Comparison of ENCODE assay signal across 15 cellular contexts in genomic region chr18:2994190-2994589, GRCh38. TPM values are rescaled to one million over a fixed set of nuclear protein-coding genes. Genes with fewer than 3 reads are reported as not detected.
DNase-seq lines count a peak whose midpoint lies in the region; ATAC-seq and TF ChIP-seq lines count a peak whose summit lies in the region.
"Had no signal": no experiment of that assay in that cellular context is flagged by ENCODE, and none has a peak within 500 bp of the region (broad histone marks: within the 10 kb centered on the region; RNA-seq: fewer than 3 reads in every experiment).

No MANE protein-coding gene starts in this region.

- no peak overlapping the region for H3K4me3 ChIP-seq in Loucy (ENCODE audit: low read length, poor library complexity, severe bottlenecking)
- H3K4me3 ChIP-seq: HAP-1 had no signal

- H4K20me1 ChIP-seq in Loucy (ENCODE audit: insufficient read depth, low read length, poor library complexity, severe bottlenecking): peaks cover 4% of the 10 kb centered on the region

- H3K27me3 Mint-ChIP-seq in activated T-cell treated with anti-CD3 and anti-CD28 coated beads, Interleukin-2, amount 50 U/mL, for 24 hours: no peaks in the 10 kb centered on the region
- no peaks in the 10 kb centered on the region for H3K27me3 Mint-ChIP-seq in activated T-cell treated with anti-CD3 and anti-CD28 coated beads, Interleukin-2, amount 50 U/mL, for 4 hours (ENCODE audit: low read depth)
- no peaks in the 10 kb centered on the region for H3K27me3 Mint-ChIP-seq in activated naive CD8-positive, alpha-beta T cell treated with anti-CD3 and anti-CD28 coated beads, Interleukin-2, amount 50 U/mL, for 24 hours
- no peaks in the 10 kb centered on the region for H3K27me3 Mint-ChIP-seq in progenitor cell of endocrine pancreas

- peaks cover 94% of the 10 kb centered on the region for H3K79me2 ChIP-seq in Loucy (ENCODE audit: insufficient read depth, low read length)

- H3K9me3 ChIP-seq in Loucy (ENCODE audit: insufficient read depth, low read depth, low read length): no peaks in the 10 kb centered on the region

- no peaks in the 10 kb centered on the region for H3K9me2 ChIP-seq in Loucy (replicated peaks; ENCODE audit: low read depth, low read length)

- peak overlapping the region; percentile 32 for H3K4me3 Mint-ChIP-seq in activated T-cell treated with anti-CD3 and anti-CD28 coated beads, Interleukin-2, amount 50 U/mL, for 24 hours
- H3K4me3 Mint-ChIP-seq in activated T-cell treated with anti-CD3 and anti-CD28 coated beads, Interleukin-2, amount 50 U/mL, for 4 hours: no peak overlapping the region
- no peak overlapping the region for H3K4me3 Mint-ChIP-seq in activated naive CD8-positive, alpha-beta T cell treated with anti-CD3 and anti-CD28 coated beads, Interleukin-2, amount 50 U/mL, for 24 hours
- peak overlapping the region; percentile 43 for H3K4me3 Mint-ChIP-seq in stimulated activated effector memory CD8-positive, alpha-beta T cell treated with anti-CD3 and anti-CD28 coated beads, Interleukin-12 subunit alpha, Interleukin-12 subunit beta, amount 100 ng/mL, for 72 hours
- H3K4me3 Mint-ChIP-seq in progenitor cell of endocrine pancreas (ENCODE audit: low read depth): no peak overlapping the region
- H3K4me3 Mint-ChIP-seq: natural killer cell had no signal

- H3K27ac Mint-ChIP-seq in activated T-cell treated with anti-CD3 and anti-CD28 coated beads, Interleukin-2, amount 50 U/mL, for 24 hours: peak overlapping the region; percentile 92
- H3K27ac Mint-ChIP-seq in activated naive CD8-positive, alpha-beta T cell treated with anti-CD3 and anti-CD28 coated beads, Interleukin-2, amount 50 U/mL, for 24 hours: peak overlapping the region; percentile 80
- peak overlapping the region; percentile 64 for H3K27ac Mint-ChIP-seq in stimulated activated effector memory CD8-positive, alpha-beta T cell treated with anti-CD3 and anti-CD28 coated beads, Interleukin-12 subunit alpha, Interleukin-12 subunit beta, amount 100 ng/mL, for 72 hours
- no peak overlapping the region for H3K27ac Mint-ChIP-seq in progenitor cell of endocrine pancreas

- peaks cover 90% of the 10 kb centered on the region for H3K4me1 Mint-ChIP-seq in activated T-cell treated with anti-CD3 and anti-CD28 coated beads, Interleukin-2, amount 50 U/mL, for 24 hours (ENCODE audit: low read depth)
- H3K4me1 Mint-ChIP-seq in activated T-cell treated with anti-CD3 and anti-CD28 coated beads, Interleukin-2, amount 50 U/mL, for 4 hours (ENCODE audit: low read depth): peaks cover 74% of the 10 kb centered on the region
- H3K4me1 Mint-ChIP-seq in activated naive CD8-positive, alpha-beta T cell treated with anti-CD3 and anti-CD28 coated beads, Interleukin-2, amount 50 U/mL, for 24 hours: peaks cover 82% of the 10 kb centered on the region
- peaks cover 81% of the 10 kb centered on the region for H3K4me1 Mint-ChIP-seq in stimulated activated effector memory CD8-positive, alpha-beta T cell treated with anti-CD3 and anti-CD28 coated beads, Interleukin-12 subunit alpha, Interleukin-12 subunit beta, amount 100 ng/mL, for 72 hours
- H3K4me1 Mint-ChIP-seq in progenitor cell of endocrine pancreas (ENCODE audit: low read depth): peaks cover 11% of the 10 kb centered on the region

- no peaks in the 10 kb centered on the region; the same call in 1 of the 2 replicates for H3K36me3 ChIP-seq in Loucy (ENCODE audit: insufficient read depth, low read length)
- H3K36me3 ChIP-seq: HAP-1 had no signal

- ATAC-seq in activated T-cell treated with anti-CD3 and anti-CD28 coated beads, Interleukin-2, amount 50 U/mL, for 4 hours: no peak
- ATAC-seq in activated naive CD8-positive, alpha-beta T cell treated with anti-CD3 and anti-CD28 coated beads, Interleukin-2, amount 50 U/mL, for 24 hours: no peak
- ATAC-seq in stimulated activated effector memory CD8-positive, alpha-beta T cell treated with anti-CD3 and anti-CD28 coated beads, Interleukin-12 subunit alpha, Interleukin-12 subunit beta, amount 100 ng/mL, for 72 hours: no peak
- ATAC-seq in HG03439 (IDR thresholded peaks at IDR 0.05; ENCODE audit: unreplicated experiment): no peak

- TF ChIP-seq CTCF in Loucy (conservative IDR thresholded peaks at IDR 0.05; ENCODE audit: low read length) (no peak), progenitor cell of endocrine pancreas (IDR thresholded peaks at IDR 0.05; ENCODE audit: unreplicated experiment) (no peak)

- H3K9ac ChIP-seq in Loucy (ENCODE audit: low read depth, low read length, poor library complexity, severe bottlenecking): peak overlapping the region; percentile 35

- H3K36me3 Mint-ChIP-seq in activated T-cell treated with anti-CD3 and anti-CD28 coated beads, Interleukin-2, amount 50 U/mL, for 24 hours (ENCODE audit: low read depth): peaks cover 64% of the 10 kb centered on the region
- peaks cover 9% of the 10 kb centered on the region for H3K36me3 Mint-ChIP-seq in activated T-cell treated with anti-CD3 and anti-CD28 coated beads, Interleukin-2, amount 50 U/mL, for 4 hours (ENCODE audit: insufficient read depth)
- peaks cover 19% of the 10 kb centered on the region for H3K36me3 Mint-ChIP-seq in activated naive CD8-positive, alpha-beta T cell treated with anti-CD3 and anti-CD28 coated beads, Interleukin-2, amount 50 U/mL, for 24 hours (ENCODE audit: low read depth)
- H3K36me3 Mint-ChIP-seq in stimulated activated effector memory CD8-positive, alpha-beta T cell treated with anti-CD3 and anti-CD28 coated beads, Interleukin-12 subunit alpha, Interleukin-12 subunit beta, amount 100 ng/mL, for 72 hours: peaks cover 13% of the 10 kb centered on the region
- H3K36me3 Mint-ChIP-seq in progenitor cell of endocrine pancreas (ENCODE audit: insufficient read depth): peaks cover 9% of the 10 kb centered on the region
- H3K36me3 Mint-ChIP-seq: natural killer cell had no signal

- H3K27me3 ChIP-seq in Loucy (ENCODE audit: insufficient read depth, low read length, poor library complexity, severe bottlenecking): no peaks in the 10 kb centered on the region

- no peaks in the 10 kb centered on the region for H3F3A ChIP-seq in Loucy (ENCODE audit: low read depth)

- H2AFZ ChIP-seq in Loucy (ENCODE audit: low read length): no peak overlapping the region

- no peak overlapping the region for H3K4me2 ChIP-seq in Loucy (ENCODE audit: low read depth, low read length, poor library complexity, severe bottlenecking)

- H3K9me3 Mint-ChIP-seq in activated T-cell treated with anti-CD3 and anti-CD28 coated beads, Interleukin-2, amount 50 U/mL, for 24 hours: peaks cover 1% of the 10 kb centered on the region
- H3K9me3 Mint-ChIP-seq in activated T-cell treated with anti-CD3 and anti-CD28 coated beads, Interleukin-2, amount 50 U/mL, for 4 hours: no peaks in the 10 kb centered on the region
- H3K9me3 Mint-ChIP-seq in activated naive CD8-positive, alpha-beta T cell treated with anti-CD3 and anti-CD28 coated beads, Interleukin-2, amount 50 U/mL, for 24 hours: no peaks in the 10 kb centered on the region
- peaks cover 2% of the 10 kb centered on the region for H3K9me3 Mint-ChIP-seq in stimulated activated effector memory CD8-positive, alpha-beta T cell treated with anti-CD3 and anti-CD28 coated beads, Interleukin-12 subunit alpha, Interleukin-12 subunit beta, amount 100 ng/mL, for 72 hours
- peaks cover 4% of the 10 kb centered on the region for H3K9me3 Mint-ChIP-seq in progenitor cell of endocrine pancreas (ENCODE audit: low read depth)
- H3K9me3 Mint-ChIP-seq: natural killer cell had no signal

- peaks cover 33% of the 10 kb centered on the region for H3K4me1 ChIP-seq in Loucy (ENCODE audit: insufficient read depth, low read length, poor library complexity, severe bottlenecking)

- no peak for DNase-seq in activated T-cell treated with anti-CD3 and anti-CD28 coated beads, Interleukin-2, amount 50 U/mL, for 24 hours
- no peak for DNase-seq in activated T-cell treated with anti-CD3 and anti-CD28 coated beads, Interleukin-2, amount 50 U/mL, for 4 hours
- no peak for DNase-seq in activated naive CD8-positive, alpha-beta T cell treated with anti-CD3 and anti-CD28 coated beads, Interleukin-2, amount 50 U/mL, for 24 hours
- no peak for DNase-seq in stimulated activated effector memory CD8-positive, alpha-beta T cell treated with anti-CD3 and anti-CD28 coated beads, Interleukin-12 subunit alpha, Interleukin-12 subunit beta, amount 100 ng/mL, for 72 hours (ENCODE audit: low spot score in 2 of 2)
- DNase-seq in kidney glomerular epithelial cell (lab: John Stamatoyannopoulos, UW) (no peak), progenitor cell of endocrine pancreas (ENCODE audit: low spot score, unreplicated experiment) (no peak)
- DNase-seq: foreskin melanocyte, hypothalamus, mesenchymal stem cell, NCI-H1417, substantia nigra had no signal

RNA-seq across cellular contexts. Expression of gene LPIN2, which starts 18.8 kb away (rescaled TPM):
- 10 to 100 TPM; 55.5 to 66.6 (median 60.6) TPM for total RNA-seq in activated T-cell treated with anti-CD3 and anti-CD28 coated beads, Interleukin-2, amount 50 U/mL, for 4 hours
- total RNA-seq in progenitor cell of endocrine pancreas: 22.8 and 25.9 TPM in 2 replicates

Comparison
In these comparisons a context has a peak if more than half of its experiments do, and no peak if none do; other contexts are left out.
1. H3K4me3 Mint-ChIP-seq: peak in activated T-cell treated with anti-CD3 and anti-CD28 coated beads, Interleukin-2, amount 50 U/mL, for 24 hours (single experiment) and stimulated activated effector memory CD8-positive, alpha-beta T cell treated with anti-CD3 and anti-CD28 coated beads, Interleukin-12 subunit alpha, Interleukin-12 subunit beta, amount 100 ng/mL, for 72 hours (single experiment); none in activated T-cell treated with anti-CD3 and anti-CD28 coated beads, Interleukin-2, amount 50 U/mL, for 4 hours (single experiment), activated naive CD8-positive, alpha-beta T cell treated with anti-CD3 and anti-CD28 coated beads, Interleukin-2, amount 50 U/mL, for 24 hours (single experiment) and progenitor cell of endocrine pancreas (single experiment).